ENCODE assay signal across 8 cellular contexts in the genomic region with DNA sequence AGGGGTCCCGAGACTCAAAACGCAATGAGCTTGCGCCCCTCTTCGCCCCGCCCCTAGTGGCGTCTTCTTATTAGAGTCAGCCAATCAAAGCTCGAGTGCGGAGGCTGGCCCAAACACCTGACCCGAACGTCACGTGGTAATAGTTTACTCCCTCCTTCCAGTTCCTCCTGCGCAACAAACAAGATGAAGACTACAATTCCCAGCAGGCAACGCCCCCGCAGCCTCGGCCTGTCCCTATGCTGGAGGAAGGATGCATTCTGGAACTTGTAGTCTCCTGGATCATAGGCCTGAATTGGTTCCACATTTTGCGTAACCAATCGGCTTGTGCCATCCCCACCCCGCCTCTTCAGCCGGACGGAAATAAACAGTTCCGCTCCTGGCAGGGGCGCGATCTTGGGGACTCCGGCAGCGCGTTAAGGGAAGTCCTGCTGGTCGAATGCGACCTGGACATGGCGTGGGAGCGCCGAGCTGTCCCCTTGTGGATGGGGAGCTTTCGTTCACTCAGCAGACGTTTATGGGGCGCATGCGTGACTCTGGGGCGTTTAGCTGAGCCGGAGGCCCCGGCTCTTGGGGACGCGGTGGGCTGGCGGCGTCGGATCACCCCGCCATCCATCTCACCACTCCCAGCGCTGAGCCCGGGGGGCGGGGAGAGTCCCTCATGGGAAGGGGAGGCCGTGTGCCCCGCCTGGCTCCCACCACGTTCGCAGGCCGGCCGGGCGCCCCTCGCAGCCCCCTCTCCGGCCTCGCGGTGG. TPM values are rescaled to one million over a fixed set of nuclear protein-coding genes. Genes with fewer than 3 reads are reported as not detected.
DNase-seq lines count a peak whose midpoint lies in the region; ATAC-seq and TF ChIP-seq lines count a peak whose summit lies in the region.

A gene (minus strand): TSS at position 26 of the 752 bp plus-strand sequence. CDS start 38 bp downstream, outside the sequence.

- TF ChIP-seq CTCF in GM12864 (IDR thresholded peaks at IDR 0.05; ENCODE audit: low read depth, low read length, missing control alignments) = peak; percentile 36
- no peak for TF ChIP-seq CTCF in omental fat pad (IDR thresholded peaks at IDR 0.05)
- peak; percentile 48 to 66 (median 61) for TF ChIP-seq CTCF in testis (IDR thresholded peaks at IDR 0.05)

- no peaks in the 10 kb centered on the region for H3K36me3 Mint-ChIP-seq in activated naive CD4-positive, alpha-beta T cell treated with anti-CD3 and anti-CD28 coated beads, Interleukin-2, amount 50 U/mL, for 72 hours

- H3K9me3 Mint-ChIP-seq in activated naive CD4-positive, alpha-beta T cell treated with anti-CD3 and anti-CD28 coated beads, Interleukin-2, amount 50 U/mL, for 72 hours = no peaks in the 10 kb centered on the region

- 0 to 1% methylated on average over 24 to 35 of the region's 58 CpGs for WGBS in testis, 2 donors

- no peaks in the 10 kb centered on the region for H3K27me3 ChIP-seq in testis

- H3K27ac Mint-ChIP-seq in activated naive CD4-positive, alpha-beta T cell treated with anti-CD3 and anti-CD28 coated beads, Interleukin-2, amount 50 U/mL, for 72 hours = peak within 1 kb of the TSS in 1 of 2 donors; percentile 93

- H3K36me3 ChIP-seq in testis (ENCODE audit: low read depth, missing control alignments) = no peaks in the 10 kb centered on the region

- no peaks in the 10 kb centered on the region for H3K9me3 ChIP-seq in testis

- DNase-seq in GM12864 (ENCODE audit: low read depth) = peak; percentile 100
- DNase-seq in NCI-H1092 treated with DMSO at 0.1 percent for 48 hours (lab: John Stamatoyannopoulos, UW) = peak; percentile 100
- peak; percentile 100 for DNase-seq in SKM-1 (lab: John Stamatoyannopoulos, UW; ENCODE audit: unreplicated experiment)
- peak; percentile 94 to 98 for DNase-seq in activated naive CD4-positive, alpha-beta T cell treated with anti-CD3 and anti-CD28 coated beads, Interleukin-2, amount 50 U/mL, for 72 hours (ENCODE audit: low spot score in 2 of 2)
- peak; percentile 100 for DNase-seq in glomerular visceral epithelial cell (ENCODE audit: extremely low spot score)
- peak; percentile 96 for DNase-seq in omental fat pad (ENCODE audit: low spot score)
- peak; percentile 100 for DNase-seq in testis

- intact Hi-C loops in testis (cut with DNase I; ENCODE audit: low total_unique reads) = no loop called here

- peaks cover 21% of the 10 kb centered on the region for H3K4me1 ChIP-seq in testis

- H3K27ac ChIP-seq in testis = peak within 1 kb of the TSS; percentile 96 to 97

- peak; percentile 87 for ATAC-seq in HG02623 (IDR thresholded peaks at IDR 0.05; ENCODE audit: unreplicated experiment)
- ATAC-seq in activated naive CD4-positive, alpha-beta T cell treated with anti-CD3 and anti-CD28 coated beads, Interleukin-2, amount 50 U/mL, for 72 hours = peak; percentile 91 to 92
- ATAC-seq in omental fat pad (ENCODE audit: low FRiP score) = peak; percentile 96

- peak; percentile 99 for TF ChIP-seq POLR2A in testis (IDR thresholded peaks at IDR 0.05)

- H3K4me3 ChIP-seq in GM12864 (ENCODE audit: low read depth, low read length) (peak within 1 kb of the TSS; percentile 75), testis (peak within 1 kb of the TSS; percentile 75 to 87)

RNA-seq across cellular contexts. Expression of the gene that starts here (rescaled TPM):
- total RNA-seq in activated naive CD4-positive, alpha-beta T cell treated with anti-CD3 and anti-CD28 coated beads, Interleukin-2, amount 50 U/mL, for 72 hours = 100 to 1,000 TPM in 1 of 2 donors, 10 to 100 TPM in 1; 78.2 to 144 TPM
- total RNA-seq in omental fat pad = 10 to 100 TPM; 43.1 to 72.3 (median 50.2) TPM
- total RNA-seq in testis = 100 to 1,000 TPM in 1 of 2 donors, 10 to 100 TPM in 1; 96.1 to 127 TPM
- 217 TPM for polyA plus RNA-seq in testis (ENCODE audit: insufficient read depth, low read depth, low replicate concordance)

Comparison
In these comparisons a context has a peak if more than half of its experiments do, and no peak if none do; other contexts are left out.
1. Peak in every context shown above with its lines: DNase-seq, ATAC-seq, H3K4me3 ChIP-seq and H3K27ac ChIP-seq.
2. CTCF ChIP-seq: peak in GM12864 (single experiment) and testis (3 of 3); none in omental fat pad (0 of 3).